Comparison of ENCODE assay signal across 31 cellular contexts in the genomic region with DNA sequence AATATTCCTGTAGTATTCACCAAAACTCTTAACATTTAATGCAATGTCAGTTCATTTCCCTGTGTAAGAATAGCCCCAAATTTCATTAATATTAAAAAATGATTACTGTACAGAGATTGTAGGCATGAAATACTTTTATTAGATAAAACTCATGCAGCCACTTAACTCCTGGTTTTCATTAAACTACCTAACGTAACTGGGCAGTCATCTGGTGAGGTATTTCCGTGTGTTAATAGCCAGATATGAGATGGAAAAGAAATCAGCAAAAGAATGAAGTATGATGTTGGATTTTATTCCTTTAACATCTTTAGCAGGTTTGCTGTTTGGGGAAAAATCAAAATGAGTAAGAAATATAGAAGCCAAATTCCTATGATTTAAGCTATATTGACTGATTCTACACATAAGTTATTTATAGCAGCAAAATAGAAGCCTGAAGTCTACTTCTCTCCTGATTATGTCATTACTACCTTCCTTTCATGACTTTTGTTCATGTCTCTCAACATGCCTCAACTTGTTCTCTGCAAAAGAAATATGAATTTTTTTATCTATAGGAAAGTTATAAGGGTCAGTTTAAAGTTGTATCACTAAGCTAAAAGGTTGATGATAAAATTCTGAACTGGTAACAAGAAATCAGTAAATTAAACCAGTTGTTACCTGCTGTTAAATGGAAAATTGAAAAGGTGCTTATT.
"Had no signal": no experiment of that assay in that cellular context is flagged by ENCODE, and none has a peak within 500 bp of the region (broad histone marks: within the 10 kb centered on the region; RNA-seq: fewer than 3 reads in every experiment).

No MANE protein-coding gene starts in this region.

- H3K9me3 Mint-ChIP-seq: activated CD4-positive, alpha-beta T cell treated with anti-CD3 and anti-CD28 coated beads, Interleukin-2, amount 10 ng/mL, durations not matched to agents 24 days and 14 days; T-helper 1 cell treated with Interleukin-12 subunit alpha and Interleukin-12 subunit beta and Interleukin-4 antibody, amounts not matched to agents 30 μg/mL and 1 μg/mL, for 36 hours had no signal

- H3K27me3 ChIP-seq: gastrocnemius medialis, pancreas, suprapubic skin, tibial artery, upper lobe of right lung had no signal

- FAIRE-seq: colon, pancreas had no signal

- H3K27ac ChIP-seq: gastrocnemius medialis, pancreas, prostate gland, suprapubic skin, tibial artery, upper lobe of right lung, WERI-Rb-1 had no signal

- H3K9me3 ChIP-seq: gastrocnemius medialis, pancreas, prostate gland, suprapubic skin, tibial artery, upper lobe of right lung had no signal

- DNase-seq: activated CD4-positive, alpha-beta memory T cell treated with anti-CD3 and anti-CD28 coated beads for 36 hours; activated CD4-positive, alpha-beta T cell treated with anti-CD3 and anti-CD28 coated beads, Interleukin-2, amount 10 ng/mL, durations not matched to agents 24 days and 14 days; activated CD4-positive, CD25-positive, alpha-beta regulatory T cell treated with anti-CD3 and anti-CD28 coated beads, Interleukin-2, amount 50 U/mL, for 72 hours; activated CD8-positive, alpha-beta memory T cell treated with anti-CD3 and anti-CD28 coated beads, Interleukin-2, amount 50 U/mL, for 4 hours; activated effector memory CD4-positive, alpha-beta T cell treated with anti-CD3 and anti-CD28 coated beads, Interleukin-2, amount 50 U/mL, for 16 hours; activated naive CD4-positive, alpha-beta T cell treated with anti-CD3 and anti-CD28 coated beads, Interleukin-2, amount 50 U/mL, for 16 hours; activated T-cell treated with anti-CD3 and anti-CD28 coated beads, Interleukin-2, amount 50 U/mL, for 1 hour; amniotic stem cell; dermis blood vessel endothelial cell; effector CD4-positive, alpha-beta T cell; gastrocnemius medialis; glutamatergic neuron; islet precursor cell; left colon; midbrain; naive thymus-derived CD4-positive, alpha-beta T cell; nucleus accumbens; pancreas; stimulated activated CD4-positive, alpha-beta T cell treated with anti-CD3 and anti-CD28 coated beads, Interleukin-15, amount 100 ng/mL, for 24 hours; stimulated activated CD4-positive, alpha-beta T cell treated with anti-CD3 and anti-CD28 coated beads, Interleukin-2, amount 100 ng/mL, for 24 hours; stimulated activated naive B cell treated with anti-CD40 and anti-IgM and Interleukin-4, amounts not matched to agents 10 μg/mL and 1 μg/mL and 100 μg/mL, for 72 hours; T-helper 9 cell; tibial artery; upper lobe of right lung; WERI-Rb-1 had no signal

- H3K27ac Mint-ChIP-seq: activated CD4-positive, alpha-beta memory T cell treated with anti-CD3 and anti-CD28 coated beads for 36 hours; activated CD4-positive, alpha-beta T cell treated with anti-CD3 and anti-CD28 coated beads, Interleukin-2, amount 10 ng/mL, durations not matched to agents 24 days and 14 days; activated T-helper 1 cell treated with anti-CD3 and anti-CD28 coated beads, Interleukin-12 subunit alpha, Interleukin-12 subunit beta, Interleukin-2, Interleukin-4 antibody, amounts not matched to agents 30 ng/mL and 10 ng/mL and 1 ng/mL, durations not matched to agents 14 hours and 24 hours and 36 hours; naive thymus-derived CD4-positive, alpha-beta T cell; stimulated activated naive B cell treated with anti-CD40 and anti-IgM and Interleukin-4, amounts not matched to agents 10 μg/mL and 1 μg/mL and 100 μg/mL, for 72 hours; T-helper 1 cell treated with Interleukin-12 subunit alpha and Interleukin-12 subunit beta and Interleukin-4 antibody, amounts not matched to agents 30 μg/mL and 1 μg/mL, for 36 hours had no signal

- H3K4me1 ChIP-seq: gastrocnemius medialis, pancreas, prostate gland, suprapubic skin, tibial artery, upper lobe of right lung had no signal

- H3K27me3 Mint-ChIP-seq: activated CD4-positive, alpha-beta memory T cell treated with anti-CD3 and anti-CD28 coated beads for 36 hours; activated CD4-positive, alpha-beta T cell treated with anti-CD3 and anti-CD28 coated beads, Interleukin-2, amount 10 ng/mL, durations not matched to agents 24 days and 14 days; naive thymus-derived CD4-positive, alpha-beta T cell; stimulated activated naive B cell treated with anti-CD40 and anti-IgM and Interleukin-4, amounts not matched to agents 10 μg/mL and 1 μg/mL and 100 μg/mL, for 72 hours had no signal

- H3K4me3 ChIP-seq: gastrocnemius medialis, pancreas, prostate gland, suprapubic skin, tibial artery, upper lobe of right lung had no signal

- H3K4me1 Mint-ChIP-seq: neural crest cell had no signal

- H3K36me3 ChIP-seq: pancreas, prostate gland, upper lobe of right lung had no signal

- ATAC-seq: gastrocnemius medialis; left colon; naive thymus-derived CD4-positive, alpha-beta T cell; pancreas; stimulated activated naive B cell treated with anti-CD40 and anti-IgM and Interleukin-4, amounts not matched to agents 10 μg/mL and 1 μg/mL and 100 μg/mL, for 72 hours; upper lobe of right lung had no signal

- H3K4me3 Mint-ChIP-seq: activated CD4-positive, alpha-beta memory T cell treated with anti-CD3 and anti-CD28 coated beads for 36 hours; activated CD4-positive, alpha-beta T cell treated with anti-CD3 and anti-CD28 coated beads, Interleukin-2, amount 10 ng/mL, durations not matched to agents 24 days and 14 days; activated T-helper 1 cell treated with anti-CD3 and anti-CD28 coated beads, Interleukin-12 subunit alpha, Interleukin-12 subunit beta, Interleukin-2, Interleukin-4 antibody, amounts not matched to agents 30 ng/mL and 10 ng/mL and 1 ng/mL, durations not matched to agents 14 hours and 24 hours and 36 hours; naive thymus-derived CD4-positive, alpha-beta T cell; neural crest cell; stimulated activated naive B cell treated with anti-CD40 and anti-IgM and Interleukin-4, amounts not matched to agents 10 μg/mL and 1 μg/mL and 100 μg/mL, for 72 hours; T-helper 1 cell treated with Interleukin-12 subunit alpha and Interleukin-12 subunit beta and Interleukin-4 antibody, amounts not matched to agents 30 μg/mL and 1 μg/mL, for 36 hours had no signal
